In the genomic region with DNA sequence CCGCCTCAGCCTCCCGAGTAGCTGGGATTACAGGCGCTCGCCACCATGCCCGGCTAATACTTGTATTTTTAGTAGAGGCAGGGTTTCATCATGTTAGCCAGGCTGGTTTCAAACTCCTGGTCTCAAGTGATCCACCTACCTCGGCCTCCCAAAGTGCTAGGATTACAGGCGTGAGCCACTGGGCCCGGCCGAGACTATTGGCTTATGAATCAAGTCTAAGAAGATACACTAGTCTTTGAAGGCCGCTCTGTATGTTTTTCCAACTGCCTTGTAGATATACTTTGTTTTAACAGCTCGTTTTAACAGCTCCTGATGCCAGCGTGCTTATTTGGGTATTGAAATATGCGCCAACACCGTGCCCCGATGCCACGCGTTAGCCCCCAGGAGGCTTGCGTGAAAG, we compare ENCODE assay signal across 18 cellular contexts.
DNase-seq lines count a peak whose midpoint lies in the region; ATAC-seq and TF ChIP-seq lines count a peak whose summit lies in the region.
"Had no signal": no experiment of that assay in that cellular context is flagged by ENCODE, and none has a peak within 500 bp of the region (broad histone marks: within the 10 kb centered on the region; RNA-seq: fewer than 3 reads in every experiment).

No MANE protein-coding gene starts in this region.

- H4K20me1 ChIP-seq in mammary epithelial cell (ENCODE audit: insufficient read depth, low read length), result no peaks in the 10 kb centered on the region
- H4K20me1 ChIP-seq in PC-9 (ENCODE audit: insufficient read depth), result no peaks in the 10 kb centered on the region

- H3K27me3 ChIP-seq in mammary epithelial cell (ENCODE audit: insufficient read depth, low read length) (no peaks in the 10 kb centered on the region), PC-9 (ENCODE audit: insufficient read depth, low read depth) (no peaks in the 10 kb centered on the region)
- H3K27me3 ChIP-seq in naive thymus-derived CD4-positive, alpha-beta T cell (ENCODE audit: control insufficient read depth in 2 of 2, insufficient read depth in 2 of 2, low read length in 2 of 2), result no peaks in the 10 kb centered on the region
- H3K27me3 ChIP-seq in CD4-positive, alpha-beta T cell (ENCODE audit: control insufficient read depth, insufficient read depth, low read length), result no peaks in the 10 kb centered on the region
- H3K27me3 ChIP-seq: SJSA1 had no signal

- H3K27ac Mint-ChIP-seq in MCF 10A (ENCODE audit: low read depth, unreplicated experiment), result peak overlapping the region; percentile 88
- H3K27ac Mint-ChIP-seq in naive thymus-derived CD4-positive, alpha-beta T cell, result no peak overlapping the region
- no peak overlapping the region for H3K27ac Mint-ChIP-seq in CD4-positive, alpha-beta T cell
- H3K27ac Mint-ChIP-seq: T-cell had no signal

- DNase-seq in MCF 10A (ENCODE audit: unreplicated experiment) (no peak), mammary epithelial cell (no peak), PC-9 (no peak), epithelial cell of prostate (ENCODE audit: low read depth, low spot score) (no peak)
- no peak for DNase-seq in naive thymus-derived CD4-positive, alpha-beta T cell
- no peak for DNase-seq in CD4-positive, alpha-beta T cell
- DNase-seq: 8988T, DMS53, Kasumi-1, NCI-H1105 treated with DMSO at 0.1 percent for 48 hours, NCI-H2029, NCI-H446, Right ventricle myocardium superior, T-cell had no signal

- WGBS in mammary epithelial cell (ENCODE audit: low coverage, missing lambda C conversion rate), result 97% methylated on average over 18 of the region's 18 CpGs

- in situ Hi-C loops in mammary epithelial cell (cut with MboI; ENCODE audit: low sequenced_read_pairs in 2 of 2), result no loop called here

- H3K9me3 ChIP-seq in mammary epithelial cell (replicated peaks; ENCODE audit: insufficient read depth, low read length) (no peaks in the 10 kb centered on the region), PC-9 (ENCODE audit: insufficient read depth, low read depth) (no peaks in the 10 kb centered on the region)
- H3K9me3 ChIP-seq in naive thymus-derived CD4-positive, alpha-beta T cell (ENCODE audit: control insufficient read depth in 2 of 3, low read length in 3 of 3), result no peaks in the 10 kb centered on the region
- no peaks in the 10 kb centered on the region for H3K9me3 ChIP-seq in CD4-positive, alpha-beta T cell (ENCODE audit: control insufficient read depth, low read length)
- H3K9me3 ChIP-seq: SJSA1 had no signal

- H3K4me3 ChIP-seq in mammary epithelial cell (replicated peaks in 1 of 3; ENCODE audit: insufficient read depth in 1 of 3, low read depth in 2 of 3, low read length in 3 of 3) (no peak overlapping the region), PC-9 (no peak overlapping the region)
- no peak overlapping the region for H3K4me3 ChIP-seq in naive thymus-derived CD4-positive, alpha-beta T cell (ENCODE audit: low read length)
- H3K4me3 ChIP-seq: SJSA1 had no signal

- no peak overlapping the region for H3K4me3 Mint-ChIP-seq in MCF 10A (ENCODE audit: unreplicated experiment)
- no peak overlapping the region for H3K4me3 Mint-ChIP-seq in naive thymus-derived CD4-positive, alpha-beta T cell
- no peak overlapping the region for H3K4me3 Mint-ChIP-seq in CD4-positive, alpha-beta T cell
- H3K4me3 Mint-ChIP-seq: T-cell had no signal

- BruUV-seq in MCF 10A (replicated peaks; lab: Mats Ljungman, UMichigan) (no TSS peak), mammary epithelial cell (replicated peaks; lab: Mats Ljungman, UMichigan) (no TSS peak), PC-9 (replicated peaks; lab: Mats Ljungman, UMichigan) (no TSS peak)

- ATAC-seq in naive thymus-derived CD4-positive, alpha-beta T cell, result no peak
- no peak for ATAC-seq in CD4-positive, alpha-beta T cell (ENCODE audit: poor library complexity)
- ATAC-seq in HG03097 (IDR thresholded peaks at IDR 0.05; ENCODE audit: low FRiP score, unreplicated experiment) (no peak), GM21515 (IDR thresholded peaks at IDR 0.05; ENCODE audit: unreplicated experiment) (no peak)
- ATAC-seq: HepG2, T-cell had no signal

- H3K36me3 ChIP-seq in mammary epithelial cell (ENCODE audit: insufficient read depth, low read length) (no peaks in the 10 kb centered on the region), PC-9 (ENCODE audit: low read depth) (no peaks in the 10 kb centered on the region)
- H3K36me3 ChIP-seq in naive thymus-derived CD4-positive, alpha-beta T cell (ENCODE audit: control insufficient read depth in 2 of 3, insufficient read depth in 3 of 3, low read length in 3 of 3), result no peaks in the 10 kb centered on the region

- CTCF ChIA-PET in MCF 10A (lab: Yijun Ruan, JAX), result interaction anchor here (0.5 to 0.7 kb wide), 2 partner anchors 122 to 301 kb away, joined by 3 read pairs; no protein-coding TSS in a partner anchor
- CTCF ChIA-PET in mammary epithelial cell (lab: Charles Lee; ENCODE audit: low non-redundant PET), result interaction anchor here (0.6 kb wide), 1 partner anchor 105 kb away, joined by 6 read pairs; no protein-coding TSS in a partner anchor
- CTCF ChIA-PET in PC-9 (lab: Charles Lee), result interaction anchor here (0.6 kb wide), 1 partner anchor 261 kb away, joined by 15 read pairs; no protein-coding TSS in a partner anchor
- CTCF ChIA-PET in naive thymus-derived CD4-positive, alpha-beta T cell (lab: Charles Lee), result no interaction called here
- CTCF ChIA-PET in CD4-positive, alpha-beta T cell (lab: Charles Lee), result no interaction called here

- no peaks in the 10 kb centered on the region for H3K27me3 Mint-ChIP-seq in MCF 10A (ENCODE audit: insufficient read depth, unreplicated experiment)
- H3K27me3 Mint-ChIP-seq in naive thymus-derived CD4-positive, alpha-beta T cell, result no peaks in the 10 kb centered on the region
- H3K27me3 Mint-ChIP-seq in CD4-positive, alpha-beta T cell, result no peaks in the 10 kb centered on the region
- H3K27me3 Mint-ChIP-seq: T-cell had no signal

- peaks cover 14% of the 10 kb centered on the region for H3K36me3 Mint-ChIP-seq in MCF 10A (ENCODE audit: insufficient read depth, unreplicated experiment)
- peaks cover 0 to 17% (median 7%) of the 10 kb centered on the region in 5 donors for H3K36me3 Mint-ChIP-seq in naive thymus-derived CD4-positive, alpha-beta T cell
- peaks cover 6% of the 10 kb centered on the region for H3K36me3 Mint-ChIP-seq in CD4-positive, alpha-beta T cell (ENCODE audit: low read depth)

- intact Hi-C loops in MCF 10A (cut with micrococcal nuclease) (no loop called here), mammary epithelial cell (cut with micrococcal nuclease) (loop anchor here (10.0 kb wide), 1 partner anchor 335 kb away; a partner anchor contains a TSS), PC-9 (cut with micrococcal nuclease; ENCODE audit: unreplicated experiment) (no loop called here)
- intact Hi-C loops in naive thymus-derived CD4-positive, alpha-beta T cell (cut with micrococcal nuclease), result no loop called here
- intact Hi-C loops in CD4-positive, alpha-beta T cell (cut with DNase I, micrococcal nuclease), result no loop called here

- H3K4me2 ChIP-seq in mammary epithelial cell (ENCODE audit: insufficient read depth, low read depth, low read length) (no peak overlapping the region), PC-9 (0 out of 2 replicates have a peak overlapping the region, but pooled peaks have one; percentile 2)

- H3K4me1 Mint-ChIP-seq in MCF 10A (ENCODE audit: insufficient read depth, unreplicated experiment), result peaks cover 24% of the 10 kb centered on the region
- no peaks in the 10 kb centered on the region for H3K4me1 Mint-ChIP-seq in naive thymus-derived CD4-positive, alpha-beta T cell
- no peaks in the 10 kb centered on the region for H3K4me1 Mint-ChIP-seq in CD4-positive, alpha-beta T cell (ENCODE audit: low read depth)
- H3K4me1 Mint-ChIP-seq: T-cell had no signal

- TF ChIP-seq CTCF in MCF 10A (IDR thresholded peaks at IDR 0.05; ENCODE audit: unreplicated experiment) (no peak), mammary epithelial cell (conservative IDR thresholded peaks at IDR 0.05 in 1 of 2, IDR thresholded peaks at IDR 0.05 in 1 of 2; ENCODE audit: extremely low read depth in 1 of 2, insufficient read depth in 1 of 2, low read depth in 1 of 2, low read length in 2 of 2) (no peak), PC-9 (conservative IDR thresholded peaks at IDR 0.05) (no peak)
- TF ChIP-seq CTCF in CD4-positive, alpha-beta T cell (IDR thresholded peaks at IDR 0.05), result no peak

- H3K9me2 ChIP-seq in PC-9 (ENCODE audit: insufficient read depth), result no peaks in the 10 kb centered on the region

- POLR2A ChIA-PET in MCF 10A (lab: Yijun Ruan, JAX), result interaction anchor here (1.2 to 2.1 kb wide), 2 partner anchors 11 to 174 kb away, joined by 3 to 6 read pairs; no protein-coding TSS in a partner anchor
- POLR2A ChIA-PET in PC-9 (lab: Charles Lee; ENCODE audit: unreplicated experiment), result interaction anchor here (0.6 kb wide), 1 partner anchor 268 kb away, joined by 3 read pairs; no protein-coding TSS in a partner anchor
- POLR2A ChIA-PET in naive thymus-derived CD4-positive, alpha-beta T cell (lab: Charles Lee), result no interaction called here
- POLR2A ChIA-PET in CD4-positive, alpha-beta T cell (lab: Charles Lee), result interaction anchor here (0.9 kb wide), 1 partner anchor 10 kb away, joined by 3 read pairs; no protein-coding TSS in a partner anchor

- H3F3A ChIP-seq in PC-9 (ENCODE audit: insufficient read depth, low read depth), result peaks cover 41% of the 10 kb centered on the region

- H3K79me2 ChIP-seq in mammary epithelial cell (ENCODE audit: insufficient read depth, low read length) (no peaks in the 10 kb centered on the region), PC-9 (ENCODE audit: low read depth) (no peaks in the 10 kb centered on the region)

- H3K27ac ChIP-seq in mammary epithelial cell (ENCODE audit: insufficient read depth, low read depth, low read length) (no peak overlapping the region), PC-9 (peak overlapping the region; percentile 99), epithelial cell of prostate (peak overlapping the region; percentile 79)
- H3K27ac ChIP-seq in naive thymus-derived CD4-positive, alpha-beta T cell (ENCODE audit: low read depth, low read length), result no peak overlapping the region
- H3K27ac ChIP-seq in CD4-positive, alpha-beta T cell (ENCODE audit: low read depth, low read length), result no peak overlapping the region
- H3K27ac ChIP-seq: SJSA1 had no signal

- dilution Hi-C loops in mammary epithelial cell (cut with HindIII; ENCODE audit: low sequenced_read_pairs), result no loop called here

- no peaks in the 10 kb centered on the region for H3K9me3 Mint-ChIP-seq in MCF 10A (ENCODE audit: unreplicated experiment)
- H3K9me3 Mint-ChIP-seq in naive thymus-derived CD4-positive, alpha-beta T cell, result peaks cover 0 to 1% (median 0%) of the 10 kb centered on the region in 11 donors
- H3K9me3 Mint-ChIP-seq in CD4-positive, alpha-beta T cell, result no peaks in the 10 kb centered on the region
- H3K9me3 Mint-ChIP-seq: T-cell had no signal

- H3K4me1 ChIP-seq in mammary epithelial cell (ENCODE audit: insufficient read depth, low read length) (peaks cover 11% of the 10 kb centered on the region), PC-9 (replicated peaks; ENCODE audit: insufficient read depth) (peaks cover 41% of the 10 kb centered on the region)
- H3K4me1 ChIP-seq in naive thymus-derived CD4-positive, alpha-beta T cell (ENCODE audit: control insufficient read depth in 2 of 2, insufficient read depth in 2 of 2, low read length in 2 of 2), result no peaks in the 10 kb centered on the region
- H3K4me1 ChIP-seq: SJSA1 had no signal

- H3K9ac ChIP-seq in mammary epithelial cell (ENCODE audit: insufficient read depth, low read length), result no peak overlapping the region

- H2AFZ ChIP-seq in mammary epithelial cell (ENCODE audit: low read depth, low read length) (no peak overlapping the region), PC-9 (no peak overlapping the region)

Comparison
In these comparisons a context has a peak if more than half of its experiments do, and no peak if none do; other contexts are left out.
1. H3K27ac ChIP-seq: peak in PC-9 (single experiment) and epithelial cell of prostate (single experiment); none in mammary epithelial cell (single experiment), naive thymus-derived CD4-positive, alpha-beta T cell (single experiment) and CD4-positive, alpha-beta T cell (single experiment).
2. CTCF ChIA-PET loops: an anchor here in MCF 10A (0.5 to 0.7 kb wide), mammary epithelial cell (0.6 kb wide) and PC-9 (0.6 kb wide); none called in naive thymus-derived CD4-positive, alpha-beta T cell and CD4-positive, alpha-beta T cell.